In genomic region chr20:48904566-48905321, GRCh38 we compare ENCODE assay signal across 8 cellular contexts. TPM values are rescaled to one million over a fixed set of nuclear protein-coding genes. Genes with fewer than 3 reads are reported as not detected.
A peak's percentile ranks its signal among the peaks of the same experiment; 100 is the strongest.
DNase-seq lines count a peak whose midpoint lies in the region; ATAC-seq and TF ChIP-seq lines count a peak whose summit lies in the region.

No MANE protein-coding gene starts in this region.

- no peaks in the 10 kb centered on the region for H3K9me3 ChIP-seq in mammary epithelial cell (replicated peaks; ENCODE audit: insufficient read depth, low read length)

- H3K27me3 ChIP-seq in mammary epithelial cell (ENCODE audit: insufficient read depth, low read length), result no peaks in the 10 kb centered on the region

- intact Hi-C loops in mammary epithelial cell (cut with micrococcal nuclease), result loop anchor here (1.0 kb wide), 2 partner anchors 247 to 269 kb away; no protein-coding TSS in a partner anchor

- no TSS peak for BruUV-seq in mammary epithelial cell (replicated peaks; lab: Mats Ljungman, UMichigan)

- H4K20me1 ChIP-seq in mammary epithelial cell (ENCODE audit: insufficient read depth, low read length), result no peaks in the 10 kb centered on the region

- CTCF ChIA-PET in mammary epithelial cell (lab: Charles Lee; ENCODE audit: low non-redundant PET), result interaction anchor here (0.8 to 1.2 kb wide), 2 partner anchors 47 to 248 kb away, joined by 19 read pairs; no protein-coding TSS in a partner anchor

- no peaks in the 10 kb centered on the region for H3K79me2 ChIP-seq in mammary epithelial cell (ENCODE audit: insufficient read depth, low read length)

- dilution Hi-C loops in mammary epithelial cell (cut with HindIII; ENCODE audit: low sequenced_read_pairs), result loop anchor here (10.0 kb wide), 1 partner anchor 250 kb away; no protein-coding TSS in a partner anchor

- H3K27ac ChIP-seq in VCaP (peak overlapping the region; percentile 15; the same call in 1 of the 2 replicates), mammary epithelial cell (ENCODE audit: insufficient read depth, low read depth, low read length) (no peak overlapping the region)

- in situ Hi-C loops in mammary epithelial cell (cut with MboI; ENCODE audit: low sequenced_read_pairs in 2 of 2), result loop anchor here (5.0 kb wide), 1 partner anchor 247 kb away; no protein-coding TSS in a partner anchor

- TF ChIP-seq CTCF in VCaP (conservative IDR thresholded peaks at IDR 0.05) (peak; percentile 92), mammary epithelial cell (conservative IDR thresholded peaks at IDR 0.05 in 1 of 2, IDR thresholded peaks at IDR 0.05 in 1 of 2; ENCODE audit: extremely low read depth in 1 of 2, insufficient read depth in 1 of 2, low read depth in 1 of 2, low read length in 2 of 2) (peak; percentile 82 to 86)

- no peak overlapping the region for H3K9ac ChIP-seq in mammary epithelial cell (ENCODE audit: insufficient read depth, low read length)

- WGBS in mammary epithelial cell (ENCODE audit: low coverage, missing lambda C conversion rate), result 3% methylated on average over 11 of the region's 11 CpGs

- no peak for ATAC-seq in GM18868 (IDR thresholded peaks at IDR 0.05; ENCODE audit: unreplicated experiment)

- H3K36me3 ChIP-seq in mammary epithelial cell (ENCODE audit: insufficient read depth, low read length), result no peaks in the 10 kb centered on the region

- DNase-seq in NCI-H2196 (lab: John Stamatoyannopoulos, UW; ENCODE audit: unreplicated experiment) (peak; percentile 64), NCI-H2196 treated with DMSO at 0.1 percent for 48 hours (lab: John Stamatoyannopoulos, UW; ENCODE audit: unreplicated experiment) (no peak), NCI-H146 treated with DMSO at 0.1 percent for 48 hours (lab: John Stamatoyannopoulos, UW; ENCODE audit: unreplicated experiment) (peak; percentile 28), mammary epithelial cell (peak; percentile 40), islet precursor cell (peak; percentile 60)
- peak; percentile 49 to 56 for DNase-seq in stimulated activated CD4-positive, alpha-beta T cell treated with anti-CD3 and anti-CD28 coated beads, Interleukin-1b, Interleukin-23, amount 100 ng/mL, for 4 hours (ENCODE audit: low read depth in 2 of 2)

- H3K4me3 ChIP-seq in mammary epithelial cell (replicated peaks in 1 of 3; ENCODE audit: insufficient read depth in 1 of 3, low read depth in 2 of 3, low read length in 3 of 3), result no peak overlapping the region

- no peaks in the 10 kb centered on the region for H3K4me1 ChIP-seq in mammary epithelial cell (ENCODE audit: insufficient read depth, low read length)

- H3K4me2 ChIP-seq in mammary epithelial cell (ENCODE audit: insufficient read depth, low read depth, low read length), result no peak overlapping the region

- no peak overlapping the region for H2AFZ ChIP-seq in mammary epithelial cell (ENCODE audit: low read depth, low read length)

RNA-seq across cellular contexts. Expression of gene ARFGEF2, which starts 16.8 kb away (rescaled TPM):
- 10 to 100 TPM; 27.7 to 36.0 TPM for total RNA-seq in mammary epithelial cell
- polyA plus RNA-seq in mammary epithelial cell, result 10.4 TPM
- 48.7 TPM for polyA minus RNA-seq in mammary epithelial cell
